22 cellular contexts compared by ENCODE assay signal in the genomic region with DNA sequence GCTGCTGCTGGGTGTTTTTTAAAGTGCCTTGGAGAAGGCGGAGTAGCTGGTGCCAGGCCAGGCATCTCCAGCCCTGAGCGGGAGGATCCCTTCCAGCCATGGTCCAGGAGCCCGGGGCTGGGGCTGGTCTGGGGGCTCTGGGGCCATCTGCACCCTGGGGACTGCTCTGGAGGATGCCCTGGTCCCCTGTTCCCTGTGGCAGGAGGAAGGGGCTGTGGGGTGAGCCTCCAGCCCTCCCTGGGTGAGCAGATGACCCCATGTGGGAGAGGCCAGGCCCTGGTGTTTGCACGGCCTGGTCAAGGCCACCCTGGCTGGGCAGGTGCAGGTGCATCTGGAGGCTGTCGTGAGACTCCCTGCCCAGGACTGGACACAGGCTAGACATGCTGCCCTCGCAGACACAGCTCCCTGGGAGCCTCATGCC.
"Had no signal": no experiment of that assay in that cellular context is flagged by ENCODE, and none has a peak within 500 bp of the region (broad histone marks: within the 10 kb centered on the region; RNA-seq: fewer than 3 reads in every experiment).

No MANE protein-coding gene starts in this region.

- FAIRE-seq: TTC549 had no signal

- H3K36me3 Mint-ChIP-seq: activated naive CD4-positive, alpha-beta T cell treated with anti-CD3 and anti-CD28 coated beads, Interleukin-2, amount 10 ng/mL, durations not matched to agents 7 days and 5 days; activated naive CD8-positive, alpha-beta T cell treated with anti-CD3 and anti-CD28 coated beads, Interleukin-2, amount 10 ng/mL, durations not matched to agents 7 days and 5 days had no signal

- H3K9me3 Mint-ChIP-seq: activated naive CD4-positive, alpha-beta T cell treated with anti-CD3 and anti-CD28 coated beads, Interleukin-2, amount 10 ng/mL, durations not matched to agents 7 days and 5 days; activated naive CD8-positive, alpha-beta T cell treated with anti-CD3 and anti-CD28 coated beads, Interleukin-2, amount 10 ng/mL, durations not matched to agents 7 days and 5 days; activated T-cell treated with anti-CD3 and anti-CD28 coated beads, Interleukin-2, amount 50 U/mL, for 24 hours; central memory CD8-positive, alpha-beta T cell; nephron; T-helper 1 cell treated with Interleukin-12 subunit alpha and Interleukin-12 subunit beta and Interleukin-4 antibody, amounts not matched to agents 30 μg/mL and 1 μg/mL, for 36 hours had no signal

- H3K27ac Mint-ChIP-seq: activated naive CD4-positive, alpha-beta T cell treated with anti-CD3 and anti-CD28 coated beads, Interleukin-2, amount 10 ng/mL, durations not matched to agents 7 days and 5 days; activated naive CD8-positive, alpha-beta T cell treated with anti-CD3 and anti-CD28 coated beads, Interleukin-2, amount 10 ng/mL, durations not matched to agents 7 days and 5 days; activated T-cell treated with anti-CD3 and anti-CD28 coated beads, Interleukin-2, amount 50 U/mL, for 24 hours; nephron; T-helper 1 cell treated with Interleukin-12 subunit alpha and Interleukin-12 subunit beta and Interleukin-4 antibody, amounts not matched to agents 30 μg/mL and 1 μg/mL, for 36 hours had no signal

- H3K27me3 Mint-ChIP-seq: activated naive CD4-positive, alpha-beta T cell treated with anti-CD3 and anti-CD28 coated beads, Interleukin-2, amount 10 ng/mL, durations not matched to agents 7 days and 5 days; activated naive CD8-positive, alpha-beta T cell treated with anti-CD3 and anti-CD28 coated beads, Interleukin-2, amount 10 ng/mL, durations not matched to agents 7 days and 5 days; activated T-cell treated with anti-CD3 and anti-CD28 coated beads, Interleukin-2, amount 50 U/mL, for 24 hours had no signal

- H3K36me3 ChIP-seq: heart left ventricle, ovary, prostate gland, transverse colon had no signal

- ATAC-seq: heart left ventricle had no signal

- H3K27ac ChIP-seq: heart left ventricle, ovary, prostate gland, transverse colon, VCaP had no signal

- H3K4me1 ChIP-seq: prostate gland had no signal

- DNase-seq: activated CD4-positive, alpha-beta T cell treated with anti-CD3 and anti-CD28 coated beads for 4 hours; activated CD4-positive, alpha-beta T cell treated with anti-CD3 and anti-CD28 coated beads, Interleukin-2, amount 50 U/mL, for 4 hours; activated CD8-positive, alpha-beta memory T cell treated with anti-CD3 and anti-CD28 coated beads, Interleukin-2, amount 50 U/mL, for 4 hours; activated gamma-delta T cell; activated naive CD4-positive, alpha-beta T cell treated with anti-CD3 and anti-CD28 coated beads, Interleukin-2, amount 10 ng/mL, durations not matched to agents 7 days and 5 days; activated naive CD8-positive, alpha-beta T cell treated with anti-CD3 and anti-CD28 coated beads, Interleukin-2, amount 10 ng/mL, durations not matched to agents 7 days and 5 days; activated T-cell treated with anti-CD3 and anti-CD28 coated beads, Interleukin-2, amount 50 U/mL, for 24 hours; effector memory CD4-positive, alpha-beta T cell; mammary epithelial cell; ovary; retina; stimulated activated naive CD4-positive, alpha-beta T cell treated with Interleukin-2 at 50 U/mL for 16 hours; SW 1271; T-helper 9 cell; transverse colon had no signal

- H3K27me3 ChIP-seq: heart left ventricle, ovary, transverse colon had no signal

- H3K9me3 ChIP-seq: heart left ventricle, ovary, prostate gland, transverse colon had no signal

- H3K4me1 Mint-ChIP-seq: activated naive CD4-positive, alpha-beta T cell treated with anti-CD3 and anti-CD28 coated beads, Interleukin-2, amount 10 ng/mL, durations not matched to agents 7 days and 5 days; activated naive CD8-positive, alpha-beta T cell treated with anti-CD3 and anti-CD28 coated beads, Interleukin-2, amount 10 ng/mL, durations not matched to agents 7 days and 5 days; central memory CD8-positive, alpha-beta T cell had no signal

- H3K4me3 ChIP-seq: heart left ventricle, ovary, prostate gland, transverse colon had no signal

- H3K4me3 Mint-ChIP-seq: activated naive CD4-positive, alpha-beta T cell treated with anti-CD3 and anti-CD28 coated beads, Interleukin-2, amount 10 ng/mL, durations not matched to agents 7 days and 5 days; activated naive CD8-positive, alpha-beta T cell treated with anti-CD3 and anti-CD28 coated beads, Interleukin-2, amount 10 ng/mL, durations not matched to agents 7 days and 5 days; activated T-cell treated with anti-CD3 and anti-CD28 coated beads, Interleukin-2, amount 50 U/mL, for 24 hours; central memory CD8-positive, alpha-beta T cell; nephron; T-helper 1 cell treated with Interleukin-12 subunit alpha and Interleukin-12 subunit beta and Interleukin-4 antibody, amounts not matched to agents 30 μg/mL and 1 μg/mL, for 36 hours had no signal
